Comparison of ENCODE assay signal across 8 cellular contexts in the genomic region with DNA sequence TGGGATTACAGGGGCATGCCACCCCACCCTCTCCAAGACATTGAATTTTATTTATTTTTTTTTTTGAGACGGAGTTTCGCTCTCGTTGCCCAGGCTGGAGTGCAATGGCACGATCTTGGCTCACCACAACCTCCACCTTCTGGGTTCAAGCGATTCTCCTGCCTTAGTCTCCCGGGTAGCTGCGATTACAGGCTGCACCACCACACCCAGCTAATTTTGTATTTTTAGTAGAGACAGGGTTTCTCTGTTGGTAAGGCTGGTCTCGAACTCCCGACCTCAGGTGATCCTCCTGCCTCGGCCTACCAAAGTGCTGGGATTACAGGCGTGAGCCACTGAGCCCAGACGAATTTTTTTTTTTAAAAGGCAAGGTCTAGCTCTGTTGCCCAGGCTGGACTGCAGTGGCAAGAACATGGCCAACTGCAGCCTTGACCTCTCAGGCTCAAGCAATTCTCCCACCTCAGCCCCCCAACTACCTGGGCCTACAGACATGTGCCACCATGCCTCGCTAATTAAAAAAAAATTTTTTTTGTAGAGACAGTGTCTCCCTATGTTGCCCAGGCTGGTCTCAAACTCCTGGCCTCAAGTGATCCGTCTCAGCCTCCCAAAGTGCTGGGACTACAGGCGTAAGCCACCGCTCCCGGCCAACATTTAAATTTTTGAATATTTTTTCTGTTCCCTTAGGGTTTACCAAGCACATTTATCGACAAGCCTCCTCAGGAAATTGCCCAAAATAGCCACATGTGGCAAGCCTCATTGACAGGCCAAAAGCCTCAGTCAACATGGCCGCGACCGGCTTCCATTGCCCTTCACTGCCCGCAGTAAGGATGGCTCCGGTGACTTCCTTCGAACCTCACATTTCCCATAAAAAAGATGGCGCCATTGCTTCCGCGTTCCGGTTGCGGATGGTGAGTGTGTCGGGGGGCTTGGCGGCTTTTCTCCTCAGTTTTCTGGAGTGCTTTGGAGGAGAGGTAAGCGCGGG. TPM values are rescaled to one million over a fixed set of nuclear protein-coding genes. Genes with fewer than 3 reads are reported as not detected.
DNase-seq lines count a peak whose midpoint lies in the region; FAIRE-seq and TF ChIP-seq lines count a peak whose summit lies in the region.

A gene with protein sequence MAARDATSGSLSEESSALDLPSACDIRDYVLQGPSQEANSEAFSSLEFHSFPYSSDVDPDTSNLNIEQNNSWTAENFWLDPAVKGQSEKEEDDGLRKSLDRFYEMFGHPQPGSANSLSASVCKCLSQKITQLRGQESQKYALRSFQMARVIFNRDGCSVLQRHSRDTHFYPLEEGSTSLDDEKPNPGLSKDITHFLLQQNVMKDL (plus strand): TSS at position 890 of the 979 bp plus-strand sequence. CDS start 22,465 bp downstream, outside the sequence.

- no peaks in the 10 kb centered on the region for H3K27me3 ChIP-seq in stomach

- peaks cover 8 to 20% (median 13%) of the 10 kb centered on the region in 4 donors for H3K4me1 ChIP-seq in stomach

- H3K9me3 Mint-ChIP-seq in neural crest cell: peaks cover 3% of the 10 kb centered on the region

- peaks cover 4% of the 10 kb centered on the region for H3K27me3 Mint-ChIP-seq in neural crest cell (ENCODE audit: low read depth)

- peaks cover 18% of the 10 kb centered on the region for H3K4me1 Mint-ChIP-seq in neural crest cell

- peak within 1 kb of the TSS; percentile 75 to 94 (median 93) for H3K27ac ChIP-seq in stomach

- H3K36me3 ChIP-seq in stomach: no peaks in the 10 kb centered on the region

- TF ChIP-seq CTCF in foreskin fibroblast (IDR thresholded peaks at IDR 0.05; ENCODE audit: low read depth, low read length) (no peak), neural crest cell (conservative IDR thresholded peaks at IDR 0.05) (no peak), stomach (IDR thresholded peaks at IDR 0.05) (no peak)

- 47 to 49% (median 48%) methylated on average over 33 of the region's 33 CpGs for WGBS in stomach, 5 donors

- peak within 1 kb of the TSS; percentile 87 for H3K27ac Mint-ChIP-seq in neural crest cell (ENCODE audit: unreplicated experiment)

- peak within 1 kb of the TSS; percentile 90 for H3K4me3 Mint-ChIP-seq in neural crest cell

- no peak for TF ChIP-seq EP300 in stomach (IDR thresholded peaks at IDR 0.05)

- DNase-seq in EL: peak; percentile 89
- peak; percentile 54 for DNase-seq in H54 (ENCODE audit: insufficient read length, low spot score)
- peak; percentile 93 for DNase-seq in M059J (ENCODE audit: low read depth)
- peak; percentile 94 for DNase-seq in SHP77 treated with DMSO at 0.1 percent for 48 hours (lab: John Stamatoyannopoulos, UW)
- peak; percentile 92 for DNase-seq in activated effector memory CD4-positive, alpha-beta T cell treated with anti-CD3 and anti-CD28 coated beads, Interleukin-2, amount 50 U/mL, for 16 hours
- peak; percentile 78 to 93 for DNase-seq in foreskin fibroblast
- peak; percentile 75 for DNase-seq in neural crest cell (ENCODE audit: low read depth, low spot score)
- DNase-seq in stomach: peak; percentile 83

- FAIRE-seq in H54 (lab: Jason Lieb, UNC): no peak

- H3K36me3 Mint-ChIP-seq in neural crest cell (ENCODE audit: low read depth): no peaks in the 10 kb centered on the region

- intact Hi-C loops in stomach (cut with DNase I; ENCODE audit: low total_unique reads): loop anchor here (10.0 kb wide), 1 partner anchor 145 kb away; no protein-coding TSS in a partner anchor

- TF ChIP-seq POLR2A in H54 (IDR thresholded peaks at IDR 0.05; ENCODE audit: low read depth, low read length) (no peak; the same call in 1 of the 2 replicates), stomach (IDR thresholded peaks at IDR 0.05) (no peak)

- H3K4me3 ChIP-seq in foreskin fibroblast (ENCODE audit: low read depth in 1 of 2, low read length in 2 of 2) (peak within 1 kb of the TSS; percentile 45 to 65), stomach (peak within 1 kb of the TSS; percentile 64 to 70 (median 67))

- no peaks in the 10 kb centered on the region for H3K9me3 ChIP-seq in stomach

RNA-seq across cellular contexts. Expression of the gene that starts here (rescaled TPM):
- total RNA-seq in M059J (2014; rRNA removed; shearing (Covaris generic)): 4.1 and 13.5 TPM in 2 replicates
- 5.0 and 6.9 TPM in 2 replicates for total RNA-seq in neural crest cell
- total RNA-seq in stomach: 1 to 10 TPM in 4 of 5 donors, not detected in 1; 1.3 to 3.5 (median 2.4) TPM
- polyA plus RNA-seq in stomach: 10 to 100 TPM in 1 of 3 donors, 1 to 10 TPM in 2; 7.6 to 10.5 (median 8.1) TPM

Comparison
In these comparisons a context has a peak if more than half of its experiments do, and no peak if none do; other contexts are left out.
1. Peak in every context shown above with its lines: DNase-seq, H3K4me3 ChIP-seq and H3K27ac ChIP-seq.